Comparison of ENCODE assay signal across 8 cellular contexts in genomic region chr6:123715243-123715863, GRCh38.
DNase-seq lines count a peak whose midpoint lies in the region; TF ChIP-seq lines count a peak whose summit lies in the region.

No MANE protein-coding gene starts in this region.

- no peaks in the 10 kb centered on the region for H3K36me3 ChIP-seq in kidney epithelial cell (ENCODE audit: control insufficient read depth, insufficient read depth, low read length)

- peak; percentile 50 for TF ChIP-seq CTCF in kidney epithelial cell (IDR thresholded peaks at IDR 0.05; ENCODE audit: insufficient read depth, low read length, poor library complexity, severe bottlenecking)

- H3K27me3 ChIP-seq in kidney epithelial cell (ENCODE audit: control insufficient read depth, insufficient read depth, low read length), result no peaks in the 10 kb centered on the region

- peak; percentile 11 for DNase-seq in EL
- peak; percentile 19 for DNase-seq in H4 (ENCODE audit: low spot score)
- DNase-seq in NCI-H1417 treated with DMSO at 0.1 percent for 48 hours (lab: John Stamatoyannopoulos, UW), result peak; percentile 31
- peak; percentile 29 for DNase-seq in amniotic epithelial cell (ENCODE audit: low read depth)
- no peak for DNase-seq in kidney epithelial cell (ENCODE audit: low read depth)
- no peak for DNase-seq in GM19238 (ENCODE audit: insufficient read length, low spot score)
- no peak for DNase-seq in COR-L47 (lab: John Stamatoyannopoulos, UW)
- no peak for DNase-seq in germinal center (ENCODE audit: low spot score)

- H3K4me3 ChIP-seq in kidney epithelial cell (ENCODE audit: low read depth, low read length), result no peak overlapping the region

Comparison
In these comparisons a context has a peak if more than half of its experiments do, and no peak if none do; other contexts are left out.
1. DNase-seq: peak in EL (single experiment), H4 (single experiment), NCI-H1417 treated with DMSO at 0.1 percent for 48 hours (single experiment) and amniotic epithelial cell (single experiment); none in kidney epithelial cell (single experiment), GM19238 (single experiment), COR-L47 (single experiment) and germinal center (single experiment).